12 cellular contexts compared by ENCODE assay signal in genomic region chr4:186622788-186623464, GRCh38.
DNase-seq lines count a peak whose midpoint lies in the region.
"Had no signal": no experiment of that assay in that cellular context is flagged by ENCODE, and none has a peak within 500 bp of the region (broad histone marks: within the 10 kb centered on the region; RNA-seq: fewer than 3 reads in every experiment).

No MANE protein-coding gene starts in this region.

- DNase-seq in ACHN (peak; percentile 21), HPDE6-E6E7 (ENCODE audit: extremely low spot score) (peak; percentile 46), cerebellum (ENCODE audit: low spot score) (peak; percentile 5), iris pigment epithelial cell (ENCODE audit: low read depth) (peak; percentile 89), AML-193 (lab: John Stamatoyannopoulos, UW) (no peak), epidermal melanocyte (ENCODE audit: insufficient read length, low spot score) (no peak), NAMALWA (ENCODE audit: low spot score) (no peak)
- no peak for DNase-seq in stimulated activated CD4-positive, alpha-beta T cell treated with anti-CD3 and anti-CD28 coated beads, Interleukin-1b, Interleukin-23, amount 100 ng/mL, for 48 hours
- DNase-seq: adrenal gland, lower lobe of right lung, MM.1S, NCI-H748 treated with DMSO at 0.1 percent for 48 hours had no signal

- in situ Hi-C loops in ACHN (cut with HindIII; ENCODE audit: low pct_ligation_motif_present, low pct_unique_long_range_greater_than_20kb, low sequenced_read_pairs), result no loop called here

Comparison
In these comparisons a context has a peak if more than half of its experiments do, and no peak if none do; other contexts are left out.
1. DNase-seq: peak in ACHN (single experiment), HPDE6-E6E7 (single experiment), cerebellum (single experiment) and iris pigment epithelial cell (single experiment); none in AML-193 (0 of 2), epidermal melanocyte (single experiment), NAMALWA (single experiment) and stimulated activated CD4-positive, alpha-beta T cell treated with anti-CD3 and anti-CD28 coated beads, Interleukin-1b, Interleukin-23, amount 100 ng/mL, for 48 hours (single experiment).